33 cellular contexts compared by ENCODE assay signal in the genomic region with DNA sequence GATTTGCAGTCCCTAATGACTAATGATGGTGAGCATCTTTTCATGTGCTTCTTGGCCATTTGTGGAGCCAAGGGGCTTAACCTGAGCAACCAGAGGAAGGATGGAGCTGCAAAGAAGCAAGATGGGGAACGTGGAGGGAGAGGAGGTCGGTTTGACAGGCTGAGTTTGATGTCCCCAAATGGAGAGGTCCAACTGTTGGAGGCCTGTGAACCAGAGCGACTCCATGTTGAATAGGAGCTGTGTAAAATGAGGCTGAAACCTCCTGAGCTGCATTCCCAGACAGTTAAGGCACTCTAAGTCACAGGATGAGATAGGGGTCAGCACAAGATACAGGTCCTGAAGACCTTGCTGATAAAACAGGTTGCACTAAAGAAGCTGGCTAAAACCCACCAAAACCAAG.
"Had no signal": no experiment of that assay in that cellular context is flagged by ENCODE, and none has a peak within 500 bp of the region (broad histone marks: within the 10 kb centered on the region; RNA-seq: fewer than 3 reads in every experiment).

No MANE protein-coding gene starts in this region.

- H3K9me3 ChIP-seq: MG63 had no signal

- H3K27me3 ChIP-seq: MG63 had no signal

- H3K4me3 ChIP-seq: MG63 had no signal

- H3K36me3 ChIP-seq: MG63 had no signal

- DNase-seq: Karpas-422, Kasumi-1, MG63, MM.1S, MV-4-11, NCI-H1048, NCI-H1092, NCI-H1092 treated with DMSO at 0.1 percent for 48 hours, NCI-H1105, NCI-H1105 treated with DMSO at 0.1 percent for 48 hours, NCI-H1417, NCI-H1417 treated with DMSO at 0.1 percent for 48 hours, NCI-H1436, NCI-H1436 treated with DMSO at 0.1 percent for 48 hours, NCI-H146, NCI-H1694, NCI-H1694 treated with DMSO at 0.1 percent for 48 hours, NCI-H187, NCI-H187 treated with DMSO at 0.1 percent for 48 hours, NCI-H1930, NCI-H2029, NCI-H2029 treated with DMSO at 0.1 percent for 48 hours, NCI-H2081, NCI-H2081 treated with DMSO at 0.1 percent for 48 hours, NCI-H2107, NCI-H2171, NCI-H2227 treated with DMSO at 0.1 percent for 48 hours, NCI-H226, NCI-H345, NCI-H446 treated with DMSO at 0.1 percent for 48 hours, NCI-H510A, NCI-H510A treated with DMSO at 0.1 percent for 48 hours, NCI-H524 had no signal
